ENCODE assay signal across 1 cellular context in the genomic region with DNA sequence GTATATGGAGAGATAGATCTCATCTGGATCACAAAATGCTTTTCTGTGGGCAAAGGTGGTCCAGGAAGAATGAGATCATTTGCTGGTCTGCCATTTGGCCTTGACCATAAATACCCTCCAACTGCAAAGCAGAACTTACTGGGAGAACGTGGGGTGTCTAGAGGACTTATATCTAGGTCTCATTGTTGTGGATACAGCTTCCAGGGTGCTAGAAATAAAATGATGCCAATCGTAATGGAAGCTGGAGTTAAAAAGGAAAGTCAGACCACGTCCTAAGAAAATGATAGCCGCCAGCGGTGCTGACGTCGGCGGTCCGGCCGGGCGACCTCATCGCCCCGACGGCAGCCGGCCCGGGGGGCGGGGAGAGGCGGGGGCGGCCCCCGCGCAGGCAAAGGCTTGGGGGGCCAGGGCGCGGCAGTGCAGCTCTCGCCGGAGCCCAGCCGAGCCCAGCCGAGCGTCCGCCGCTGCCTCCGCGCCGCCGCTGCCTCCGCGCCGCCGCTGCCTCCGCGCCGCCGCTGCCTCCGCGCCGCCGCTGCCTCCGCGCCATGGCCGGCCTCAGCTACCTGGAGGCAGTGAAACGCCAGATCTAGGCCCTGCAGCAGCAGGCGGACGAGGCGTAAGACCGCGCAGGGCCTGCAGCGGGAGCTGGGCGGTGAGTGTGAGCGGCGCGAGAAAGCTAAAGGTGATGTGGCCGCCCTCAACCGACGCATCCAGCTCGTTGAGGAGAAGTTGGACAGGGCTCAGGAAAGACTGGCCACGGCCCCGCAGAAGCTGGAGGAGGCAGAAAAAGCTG.
TF ChIP-seq lines count a peak whose summit lies in the region.

No MANE protein-coding gene starts in this region.

TF ChIP-seq in HepG2, 621 proteins besides CTCF, POLR2A, EP300 and RAD21 (continued from another document and continues in another):
- TF ChIP-seq FUBP1 (CRISPR knock-in tag; IDR thresholded peaks at IDR 0.05; ENCODE audit: borderline replicate concordance), result no peak
- no peak for TF ChIP-seq CCAR2 (optimal IDR thresholded peaks at IDR 0.05; ENCODE audit: low read depth, low read length)
- no peak for TF ChIP-seq MAF1 (CRISPR knock-in tag; IDR thresholded peaks at IDR 0.05; ENCODE audit: borderline replicate concordance)
- TF ChIP-seq CHD4 (IDR thresholded peaks at IDR 0.05; ENCODE audit: borderline replicate concordance, low read length), result no peak
- no peak for TF ChIP-seq ZKSCAN1 (IDR thresholded peaks at IDR 0.05; ENCODE audit: low read length)
- no peak for TF ChIP-seq MAFK (conservative IDR thresholded peaks at IDR 0.05 in 1 of 2, IDR thresholded peaks at IDR 0.05 in 1 of 2; ENCODE audit: low read length in 2 of 2)
- TF ChIP-seq JUND (CRISPR knock-in tag; IDR thresholded peaks at IDR 0.05), result no peak
- no peak for TF ChIP-seq HIVEP1 (CRISPR knock-in tag; IDR thresholded peaks at IDR 0.05)
- TF ChIP-seq, protein P1, sequence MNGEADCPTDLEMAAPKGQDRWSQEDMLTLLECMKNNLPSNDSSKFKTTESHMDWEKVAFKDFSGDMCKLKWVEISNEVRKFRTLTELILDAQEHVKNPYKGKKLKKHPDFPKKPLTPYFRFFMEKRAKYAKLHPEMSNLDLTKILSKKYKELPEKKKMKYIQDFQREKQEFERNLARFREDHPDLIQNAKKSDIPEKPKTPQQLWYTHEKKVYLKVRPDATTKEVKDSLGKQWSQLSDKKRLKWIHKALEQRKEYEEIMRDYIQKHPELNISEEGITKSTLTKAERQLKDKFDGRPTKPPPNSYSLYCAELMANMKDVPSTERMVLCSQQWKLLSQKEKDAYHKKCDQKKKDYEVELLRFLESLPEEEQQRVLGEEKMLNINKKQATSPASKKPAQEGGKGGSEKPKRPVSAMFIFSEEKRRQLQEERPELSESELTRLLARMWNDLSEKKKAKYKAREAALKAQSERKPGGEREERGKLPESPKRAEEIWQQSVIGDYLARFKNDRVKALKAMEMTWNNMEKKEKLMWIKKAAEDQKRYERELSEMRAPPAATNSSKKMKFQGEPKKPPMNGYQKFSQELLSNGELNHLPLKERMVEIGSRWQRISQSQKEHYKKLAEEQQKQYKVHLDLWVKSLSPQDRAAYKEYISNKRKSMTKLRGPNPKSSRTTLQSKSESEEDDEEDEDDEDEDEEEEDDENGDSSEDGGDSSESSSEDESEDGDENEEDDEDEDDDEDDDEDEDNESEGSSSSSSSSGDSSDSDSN (CRISPR knock-in tag; IDR thresholded peaks at IDR 0.05), result peak; percentile 95
- no peak for TF ChIP-seq ETV6 (CRISPR knock-in tag; conservative IDR thresholded peaks at IDR 0.05)
- TF ChIP-seq ZNF724P (CRISPR knock-in tag; IDR thresholded peaks at IDR 0.05; ENCODE audit: borderline replicate concordance), result no peak
- no peak for TF ChIP-seq ZNF570 (CRISPR knock-in tag; IDR thresholded peaks at IDR 0.05; ENCODE audit: borderline replicate concordance)
- TF ChIP-seq, protein P2, sequence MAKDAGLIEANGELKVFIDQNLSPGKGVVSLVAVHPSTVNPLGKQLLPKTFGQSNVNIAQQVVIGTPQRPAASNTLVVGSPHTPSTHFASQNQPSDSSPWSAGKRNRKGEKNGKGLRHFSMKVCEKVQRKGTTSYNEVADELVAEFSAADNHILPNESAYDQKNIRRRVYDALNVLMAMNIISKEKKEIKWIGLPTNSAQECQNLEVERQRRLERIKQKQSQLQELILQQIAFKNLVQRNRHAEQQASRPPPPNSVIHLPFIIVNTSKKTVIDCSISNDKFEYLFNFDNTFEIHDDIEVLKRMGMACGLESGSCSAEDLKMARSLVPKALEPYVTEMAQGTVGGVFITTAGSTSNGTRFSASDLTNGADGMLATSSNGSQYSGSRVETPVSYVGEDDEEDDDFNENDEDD (CRISPR knock-in tag; IDR thresholded peaks at IDR 0.05; ENCODE audit: borderline replicate concordance), result peak; percentile 18; the same call in 1 of the 2 replicates
- no peak for TF ChIP-seq ZNF354B (CRISPR knock-in tag; IDR thresholded peaks at IDR 0.05)
- peak; percentile 48; the same call in 1 of the 2 replicates for TF ChIP-seq SPEN (CRISPR knock-in tag; IDR thresholded peaks at IDR 0.05; ENCODE audit: low read depth)
- no peak for TF ChIP-seq PLSCR1 (CRISPR knock-in tag; IDR thresholded peaks at IDR 0.05; ENCODE audit: borderline replicate concordance)
- no peak for TF ChIP-seq SIN3A (IDR thresholded peaks at IDR 0.05; ENCODE audit: borderline replicate concordance, low read depth, low read length)
- TF ChIP-seq ISL2 (CRISPR knock-in tag; IDR thresholded peaks at IDR 0.05), result no peak
- TF ChIP-seq GTF2F1 (IDR thresholded peaks at IDR 0.05; ENCODE audit: low read length), result no peak
- no peak for TF ChIP-seq KLF16 (CRISPR knock-in tag; IDR thresholded peaks at IDR 0.05)
- TF ChIP-seq ZNF460 (CRISPR knock-in tag; IDR thresholded peaks at IDR 0.05; ENCODE audit: borderline replicate concordance), result no peak
- 0 out of 2 replicates have a peak, but pooled peaks have one; percentile 48 for TF ChIP-seq ZNF672 (CRISPR knock-in tag; IDR thresholded peaks at IDR 0.05)
- TF ChIP-seq NFE2L2 (IDR thresholded peaks at IDR 0.05; ENCODE audit: low read length), result no peak
- TF ChIP-seq ZNF441 (CRISPR knock-in tag; IDR thresholded peaks at IDR 0.05; ENCODE audit: borderline replicate concordance), result no peak
- no peak for TF ChIP-seq ZSCAN30 (CRISPR knock-in tag; IDR thresholded peaks at IDR 0.05)
- no peak for TF ChIP-seq XBP1 (CRISPR knock-in tag; IDR thresholded peaks at IDR 0.05)
- 0 out of 2 replicates have a peak, but pooled peaks have one; percentile 41 for TF ChIP-seq THRA (CRISPR knock-in tag; IDR thresholded peaks at IDR 0.05; ENCODE audit: borderline replicate concordance)
- TF ChIP-seq ZSCAN22 (CRISPR knock-in tag; IDR thresholded peaks at IDR 0.05), result no peak
- no peak; the same call in 1 of the 2 replicates for TF ChIP-seq BCL6 (CRISPR knock-in tag; IDR thresholded peaks at IDR 0.05)
- TF ChIP-seq GTF3A (CRISPR knock-in tag; conservative IDR thresholded peaks at IDR 0.05), result no peak
- no peak for TF ChIP-seq ZNF101 (CRISPR knock-in tag; IDR thresholded peaks at IDR 0.05; ENCODE audit: borderline replicate concordance, low read depth)
- no peak for TF ChIP-seq ZNF33A (CRISPR knock-in tag; IDR thresholded peaks at IDR 0.05; ENCODE audit: borderline replicate concordance)
- TF ChIP-seq TCF7L2 (IDR thresholded peaks at IDR 0.05; ENCODE audit: low read depth, low read length), result no peak
- TF ChIP-seq CBX2 (IDR thresholded peaks at IDR 0.05; ENCODE audit: low read depth, low read length), result no peak
- TF ChIP-seq CBX2 (CRISPR knock-in tag; IDR thresholded peaks at IDR 0.05; ENCODE audit: low read depth), result no peak
- TF ChIP-seq, protein P3, sequence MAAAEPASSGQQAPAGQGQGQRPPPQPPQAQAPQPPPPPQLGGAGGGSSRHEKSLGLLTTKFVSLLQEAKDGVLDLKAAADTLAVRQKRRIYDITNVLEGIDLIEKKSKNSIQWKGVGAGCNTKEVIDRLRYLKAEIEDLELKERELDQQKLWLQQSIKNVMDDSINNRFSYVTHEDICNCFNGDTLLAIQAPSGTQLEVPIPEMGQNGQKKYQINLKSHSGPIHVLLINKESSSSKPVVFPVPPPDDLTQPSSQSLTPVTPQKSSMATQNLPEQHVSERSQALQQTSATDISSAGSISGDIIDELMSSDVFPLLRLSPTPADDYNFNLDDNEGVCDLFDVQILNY (CRISPR knock-in tag; conservative IDR thresholded peaks at IDR 0.05), result no peak
- no peak for TF ChIP-seq HMGA1 (CRISPR knock-in tag; conservative IDR thresholded peaks at IDR 0.05)
- TF ChIP-seq KDM1A (CRISPR knock-in tag; IDR thresholded peaks at IDR 0.05), result no peak
- TF ChIP-seq KDM4B (CRISPR knock-in tag; IDR thresholded peaks at IDR 0.05), result no peak
- no peak for TF ChIP-seq RORA (CRISPR knock-in tag; IDR thresholded peaks at IDR 0.05)
- no peak for TF ChIP-seq HNF1B (CRISPR knock-in tag; IDR thresholded peaks at IDR 0.05)
- TF ChIP-seq, protein P4, sequence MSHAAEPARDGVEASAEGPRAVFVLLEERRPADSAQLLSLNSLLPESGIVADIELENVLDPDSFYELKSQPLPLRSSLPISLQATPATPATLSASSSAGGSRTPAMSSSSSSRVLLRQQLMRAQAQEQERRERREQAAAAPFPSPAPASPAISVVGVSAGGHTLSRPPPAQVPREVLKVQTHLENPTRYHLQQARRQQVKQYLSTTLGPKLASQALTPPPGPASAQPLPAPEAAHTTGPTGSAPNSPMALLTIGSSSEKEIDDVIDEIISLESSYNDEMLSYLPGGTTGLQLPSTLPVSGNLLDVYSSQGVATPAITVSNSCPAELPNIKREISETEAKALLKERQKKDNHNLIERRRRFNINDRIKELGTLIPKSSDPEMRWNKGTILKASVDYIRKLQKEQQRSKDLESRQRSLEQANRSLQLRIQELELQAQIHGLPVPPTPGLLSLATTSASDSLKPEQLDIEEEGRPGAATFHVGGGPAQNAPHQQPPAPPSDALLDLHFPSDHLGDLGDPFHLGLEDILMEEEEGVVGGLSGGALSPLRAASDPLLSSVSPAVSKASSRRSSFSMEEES (CRISPR knock-in tag; IDR thresholded peaks at IDR 0.05), result no peak
- no peak for TF ChIP-seq ZNF550 (CRISPR knock-in tag; IDR thresholded peaks at IDR 0.05; ENCODE audit: borderline replicate concordance)
- TF ChIP-seq SOX5 (CRISPR knock-in tag; IDR thresholded peaks at IDR 0.05; ENCODE audit: borderline replicate concordance), result no peak
- no peak for TF ChIP-seq NFKBIZ (CRISPR knock-in tag; IDR thresholded peaks at IDR 0.05)
- TF ChIP-seq, protein P5, sequence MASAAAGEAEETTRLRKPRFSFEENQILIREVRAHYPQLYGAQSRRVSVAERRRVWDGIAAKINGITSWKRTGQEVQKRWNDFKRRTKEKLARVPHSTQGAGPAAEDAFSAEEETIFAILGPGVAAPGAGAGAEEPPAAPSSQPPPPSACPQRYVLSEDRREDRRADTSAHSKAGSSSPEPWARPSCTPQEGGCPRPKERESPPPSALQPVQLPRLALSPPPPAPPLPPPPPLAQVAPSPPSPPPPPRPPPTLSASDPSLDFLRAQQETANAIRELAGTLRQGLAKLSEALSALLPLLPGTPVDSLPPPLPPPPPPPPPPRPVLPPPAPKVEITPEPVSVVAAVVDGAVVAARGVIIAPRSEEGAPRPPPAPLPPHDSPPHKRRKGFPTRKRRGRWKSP (CRISPR knock-in tag; IDR thresholded peaks at IDR 0.05), result no peak
- TF ChIP-seq HDAC1 (CRISPR knock-in tag; IDR thresholded peaks at IDR 0.05), result peak; percentile 17; the same call in 1 of the 2 replicates
- no peak for TF ChIP-seq HNRNPUL1 (IDR thresholded peaks at IDR 0.05; ENCODE audit: low read depth, low read length)
- no peak for TF ChIP-seq ONECUT2 (CRISPR knock-in tag; IDR thresholded peaks at IDR 0.05)
- no peak for TF ChIP-seq CENPBD1 (CRISPR knock-in tag; IDR thresholded peaks at IDR 0.05; ENCODE audit: borderline replicate concordance, low read depth)
- no peak for TF ChIP-seq LBX2 (CRISPR knock-in tag; IDR thresholded peaks at IDR 0.05; ENCODE audit: borderline replicate concordance)
- no peak for TF ChIP-seq NFE2L1 (CRISPR knock-in tag; IDR thresholded peaks at IDR 0.05; ENCODE audit: borderline replicate concordance)
- TF ChIP-seq ZNF205 (CRISPR knock-in tag; IDR thresholded peaks at IDR 0.05), result no peak
